In the genomic region with DNA sequence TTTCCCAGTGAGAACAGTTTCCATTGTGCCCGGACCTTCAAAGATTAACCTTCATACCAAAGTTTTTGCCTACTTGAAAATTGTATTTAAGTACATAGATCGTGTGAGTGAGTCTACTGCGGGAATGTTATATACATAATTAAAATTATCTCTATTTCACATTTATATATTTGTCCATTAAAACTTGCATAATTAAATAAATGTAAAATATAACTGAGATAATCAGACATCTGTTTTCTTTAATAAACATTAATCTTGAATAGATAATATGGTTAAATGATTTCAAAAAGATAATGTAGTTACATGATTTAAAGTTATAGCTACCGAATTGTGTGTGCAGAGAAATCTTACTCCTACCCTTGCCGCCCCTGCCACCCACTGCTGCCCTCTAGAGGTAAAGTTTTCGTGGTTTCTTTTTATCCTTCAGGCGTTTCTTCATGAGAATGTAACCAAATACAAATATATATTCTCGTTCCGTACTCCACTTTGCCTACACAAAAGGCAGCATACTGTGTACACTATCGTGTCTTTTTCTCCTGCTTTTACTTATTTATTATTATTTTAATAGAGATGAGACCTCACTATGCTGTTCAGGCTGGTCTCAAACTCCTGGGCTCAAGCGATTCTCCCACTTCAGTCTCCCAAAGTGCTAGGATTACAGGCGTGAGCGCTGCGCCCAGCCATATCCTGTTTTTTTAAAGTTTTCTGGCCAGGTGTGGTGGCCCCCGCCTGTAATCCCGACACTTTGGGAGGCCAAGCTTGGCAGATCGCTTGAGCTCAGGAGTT, we compare ENCODE assay signal across 1 cellular context.
TF ChIP-seq lines count a peak whose summit lies in the region.

No MANE protein-coding gene starts in this region.

TF ChIP-seq in IMR-90, 13 proteins besides CTCF, POLR2A, EP300 and RAD21:
- TF ChIP-seq CEBPB (IDR thresholded peaks at IDR 0.05; ENCODE audit: low read depth, low read length) = no peak
- TF ChIP-seq SMC3 (IDR thresholded peaks at IDR 0.05; ENCODE audit: low read depth, low read length) = peak; percentile 44
